ENCODE assay signal across 2 cellular contexts in genomic region chr5:180210961-180211760, GRCh38.
A peak's percentile ranks its signal among the peaks of the same experiment; 100 is the strongest.
TF ChIP-seq lines count a peak whose summit lies in the region.

No MANE protein-coding gene starts in this region.

TF ChIP-seq in K562, 482 proteins besides CTCF, POLR2A, EP300 and RAD21 (continues in another document):
- TF ChIP-seq FUS (optimal IDR thresholded peaks at IDR 0.05; ENCODE audit: low read depth, low read length) (no peak), NR3C1 (CRISPR knock-in tag; IDR thresholded peaks at IDR 0.05) (no peak), ZNF77 (CRISPR knock-in tag; IDR thresholded peaks at IDR 0.05) (no peak), ZNF324 (CRISPR knock-in tag; IDR thresholded peaks at IDR 0.05) (no peak), HLTF (IDR thresholded peaks at IDR 0.05) (no peak), BRF1 (IDR thresholded peaks at IDR 0.05; ENCODE audit: borderline replicate concordance, extremely low read depth, insufficient read length) (no peak), CBX3 (IDR thresholded peaks at IDR 0.05; ENCODE audit: borderline replicate concordance in 1 of 2, low read length in 2 of 2) (no peak), TRIM24 (IDR thresholded peaks at IDR 0.05) (peak in 1 of 2 experiments; percentile 18; a peak in 1 of 4 replicates), TCF3 (CRISPR knock-in tag; IDR thresholded peaks at IDR 0.05) (peak; percentile 82), HMG20B (CRISPR knock-in tag; IDR thresholded peaks at IDR 0.05) (no peak), BCOR (IDR thresholded peaks at IDR 0.05) (0 out of 2 replicates have a peak, but pooled peaks have one; percentile 10), HDAC3 (IDR thresholded peaks at IDR 0.05; ENCODE audit: borderline replicate concordance, partially characterized antibody) (no peak), CBFA2T3 (IDR thresholded peaks at IDR 0.05) (peak; percentile 87), ILK (tag; IDR thresholded peaks at IDR 0.05; ENCODE audit: borderline replicate concordance, low read depth) (no peak), POLR2AphosphoS5 (IDR thresholded peaks at IDR 0.05; ENCODE audit: control insufficient read depth, insufficient read depth, low read depth, low read length) (0 out of 2 replicates have a peak, but pooled peaks have one; percentile 4), NCOR1 (IDR thresholded peaks at IDR 0.05) (peak; percentile 63), NBN (IDR thresholded peaks at IDR 0.05; ENCODE audit: low read depth) (no peak), TAL1 (IDR thresholded peaks at IDR 0.05) (peak; percentile 69; the same call in 1 of the 2 replicates), POU5F1 (IDR thresholded peaks at IDR 0.05; ENCODE audit: borderline replicate concordance, low read depth, low read length, partially characterized antibody) (no peak), MBD2 (IDR thresholded peaks at IDR 0.05; ENCODE audit: borderline replicate concordance, low read depth) (no peak), ZKSCAN1 (IDR thresholded peaks at IDR 0.05; ENCODE audit: low read depth, low read length) (no peak), RBM22 (IDR thresholded peaks at IDR 0.05; ENCODE audit: low read depth, low read length, poor library complexity, severe bottlenecking) (no peak), CBFA2T2 (conservative IDR thresholded peaks at IDR 0.05) (peak; percentile 81), CC2D1A (IDR thresholded peaks at IDR 0.05) (peak; percentile 27; the same call in 1 of the 2 replicates), GABPB2 (CRISPR knock-in tag; conservative IDR thresholded peaks at IDR 0.05) (no peak), HNRNPH1 (optimal IDR thresholded peaks at IDR 0.05; ENCODE audit: low read depth, low read length) (no peak), STAT5A (IDR thresholded peaks at IDR 0.05; ENCODE audit: borderline replicate concordance, low read length) (peak; percentile 32; the same call in 1 of the 2 replicates), BRD9 (IDR thresholded peaks at IDR 0.05; ENCODE audit: low read depth, partially characterized antibody) (no peak), PATZ1 (CRISPR knock-in tag; IDR thresholded peaks at IDR 0.05; ENCODE audit: borderline replicate concordance) (no peak), PHF21A (IDR thresholded peaks at IDR 0.05; ENCODE audit: borderline replicate concordance, low read depth) (no peak), ZNF644 (tag; IDR thresholded peaks at IDR 0.05; ENCODE audit: low read depth) (no peak), ZNF263 (CRISPR knock-in tag; IDR thresholded peaks at IDR 0.05; ENCODE audit: borderline replicate concordance) (0 out of 2 replicates have a peak, but pooled peaks have one; percentile 13), ARID1B (IDR thresholded peaks at IDR 0.05) (peak; percentile 70)
- TF ChIP-seq, protein P1, sequence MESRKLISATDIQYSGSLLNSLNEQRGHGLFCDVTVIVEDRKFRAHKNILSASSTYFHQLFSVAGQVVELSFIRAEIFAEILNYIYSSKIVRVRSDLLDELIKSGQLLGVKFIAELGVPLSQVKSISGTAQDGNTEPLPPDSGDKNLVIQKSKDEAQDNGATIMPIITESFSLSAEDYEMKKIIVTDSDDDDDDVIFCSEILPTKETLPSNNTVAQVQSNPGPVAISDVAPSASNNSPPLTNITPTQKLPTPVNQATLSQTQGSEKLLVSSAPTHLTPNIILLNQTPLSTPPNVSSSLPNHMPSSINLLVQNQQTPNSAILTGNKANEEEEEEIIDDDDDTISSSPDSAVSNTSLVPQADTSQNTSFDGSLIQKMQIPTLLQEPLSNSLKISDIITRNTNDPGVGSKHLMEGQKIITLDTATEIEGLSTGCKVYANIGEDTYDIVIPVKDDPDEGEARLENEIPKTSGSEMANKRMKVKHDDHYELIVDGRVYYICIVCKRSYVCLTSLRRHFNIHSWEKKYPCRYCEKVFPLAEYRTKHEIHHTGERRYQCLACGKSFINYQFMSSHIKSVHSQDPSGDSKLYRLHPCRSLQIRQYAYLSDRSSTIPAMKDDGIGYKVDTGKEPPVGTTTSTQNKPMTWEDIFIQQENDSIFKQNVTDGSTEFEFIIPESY (CRISPR knock-in tag; IDR thresholded peaks at IDR 0.05) = no peak
- TF ChIP-seq, protein P2, sequence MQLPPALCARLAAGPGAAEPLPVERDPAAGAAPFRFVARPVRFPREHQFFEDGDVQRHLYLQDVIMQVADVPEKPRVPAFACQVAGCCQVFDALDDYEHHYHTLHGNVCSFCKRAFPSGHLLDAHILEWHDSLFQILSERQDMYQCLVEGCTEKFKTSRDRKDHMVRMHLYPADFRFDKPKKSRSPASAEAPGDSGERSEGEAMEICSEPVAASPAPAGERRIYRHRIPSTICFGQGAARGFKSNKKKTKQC (CRISPR knock-in tag; IDR thresholded peaks at IDR 0.05) = no peak
- TF ChIP-seq, protein P3, sequence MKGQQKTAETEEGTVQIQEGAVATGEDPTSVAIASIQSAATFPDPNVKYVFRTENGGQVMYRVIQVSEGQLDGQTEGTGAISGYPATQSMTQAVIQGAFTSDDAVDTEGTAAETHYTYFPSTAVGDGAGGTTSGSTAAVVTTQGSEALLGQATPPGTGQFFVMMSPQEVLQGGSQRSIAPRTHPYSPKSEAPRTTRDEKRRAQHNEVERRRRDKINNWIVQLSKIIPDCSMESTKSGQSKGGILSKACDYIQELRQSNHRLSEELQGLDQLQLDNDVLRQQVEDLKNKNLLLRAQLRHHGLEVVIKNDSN (CRISPR knock-in tag; IDR thresholded peaks at IDR 0.05) = 0 out of 2 replicates have a peak, but pooled peaks have one; percentile 18
- TF ChIP-seq, protein P4, sequence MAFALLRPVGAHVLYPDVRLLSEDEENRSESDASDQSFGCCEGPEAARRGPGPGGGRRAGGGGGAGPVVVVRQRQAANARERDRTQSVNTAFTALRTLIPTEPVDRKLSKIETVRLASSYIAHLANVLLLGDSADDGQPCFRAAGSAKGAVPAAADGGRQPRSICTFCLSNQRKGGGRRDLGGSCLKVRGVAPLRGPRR (CRISPR knock-in tag; IDR thresholded peaks at IDR 0.05) = no peak

TF ChIP-seq in H1, 55 proteins besides CTCF, POLR2A, EP300 and RAD21:
- no peak for TF ChIP-seq KDM1A (IDR thresholded peaks at IDR 0.05; ENCODE audit: borderline replicate concordance, low read length)
- no peak for TF ChIP-seq E2F6 (IDR thresholded peaks at IDR 0.05)
- TF ChIP-seq HDAC2 (IDR thresholded peaks at IDR 0.05; ENCODE audit: borderline replicate concordance in 1 of 2, low read depth in 2 of 2, low read length in 2 of 2) = no peak
- no peak for TF ChIP-seq CHD7 (IDR thresholded peaks at IDR 0.05; ENCODE audit: insufficient replicate concordance, low read length)
- TF ChIP-seq GABPA (IDR thresholded peaks at IDR 0.05; ENCODE audit: borderline replicate concordance, insufficient read depth, low read length) = no peak
- no peak for TF ChIP-seq TBP (IDR thresholded peaks at IDR 0.05; ENCODE audit: low read depth, low read length)
- TF ChIP-seq HDAC6 (IDR thresholded peaks at IDR 0.05; ENCODE audit: low read depth, low read length) = no peak
- TF ChIP-seq SIN3A (conservative IDR thresholded peaks at IDR 0.05 in 1 of 2, IDR thresholded peaks at IDR 0.05 in 1 of 2; ENCODE audit: low read depth in 1 of 2, low read length in 2 of 2) = no peak
- TF ChIP-seq RNF2 (IDR thresholded peaks at IDR 0.05; ENCODE audit: borderline replicate concordance, low read depth, low read length, missing control alignments, poor library complexity, severe bottlenecking) = no peak
- TF ChIP-seq RFX5 (IDR thresholded peaks at IDR 0.05; ENCODE audit: borderline replicate concordance, low read depth, low read length) = no peak
- no peak for TF ChIP-seq SAP30 (IDR thresholded peaks at IDR 0.05; ENCODE audit: insufficient read depth, insufficient replicate concordance, low read length)
- TF ChIP-seq YY1 (IDR thresholded peaks at IDR 0.05; ENCODE audit: low read depth, low read length) = no peak
TF ChIP-seq in H1: peak in this region for 0.
